ENCODE assay signal across 8 cellular contexts in genomic region chr22:33923660-33924246, GRCh38. TPM values are rescaled to one million over a fixed set of nuclear protein-coding genes. Genes with fewer than 3 reads are reported as not detected.
A peak's percentile ranks its signal among the peaks of the same experiment; 100 is the strongest.
DNase-seq lines count a peak whose midpoint lies in the region; ATAC-seq and TF ChIP-seq lines count a peak whose summit lies in the region.

No MANE protein-coding gene starts in this region.

- no peak overlapping the region for H2BK15ac ChIP-seq in mesenchymal stem cell (ENCODE audit: low read depth, poor library complexity, severe bottlenecking)

- H3K36me3 Mint-ChIP-seq in endodermal cell (ENCODE audit: low read depth): no peaks in the 10 kb centered on the region

- no peaks in the 10 kb centered on the region for H3K9me2 ChIP-seq in Karpas-422 (replicated peaks; ENCODE audit: insufficient read depth, low read length)

- H3K23ac ChIP-seq in mesenchymal stem cell (ENCODE audit: low read length in 2 of 2): no peak overlapping the region

- no peaks in the 10 kb centered on the region for H3K9me3 Mint-ChIP-seq in endodermal cell

- H3K4me3 ChIP-seq in Karpas-422 (ENCODE audit: low read length) (no peak overlapping the region), Peyer's patch (no peak overlapping the region), endodermal cell (ENCODE audit: low read length) (peak overlapping the region; percentile 90), mesenchymal stem cell (ENCODE audit: insufficient read depth in 1 of 2, low read depth in 1 of 2, low read length in 2 of 2) (peak overlapping the region in 1 of 2 experiments; percentile 86), uterus (no peak overlapping the region)

- no peak overlapping the region for H4K91ac ChIP-seq in mesenchymal stem cell (ENCODE audit: low read length)

- peaks cover 48% of the 10 kb centered on the region for H3K27me3 Mint-ChIP-seq in endodermal cell (ENCODE audit: insufficient read depth)

- H3K79me1 ChIP-seq in mesenchymal stem cell (replicated peaks; ENCODE audit: low read length, poor library complexity, severe bottlenecking): peaks cover 3% of the 10 kb centered on the region

- no peak overlapping the region for H3K4ac ChIP-seq in mesenchymal stem cell (ENCODE audit: low read depth in 1 of 2, low read length in 2 of 2)

- peaks cover 3% of the 10 kb centered on the region; the same call in 1 of the 2 replicates for H3K4me1 ChIP-seq in Karpas-422 (ENCODE audit: low read length)
- H3K4me1 ChIP-seq in Peyer's patch: peaks cover 0 to 12% (median 3%) of the 10 kb centered on the region in 4 donors
- peaks cover 7% of the 10 kb centered on the region for H3K4me1 ChIP-seq in endodermal cell (ENCODE audit: control insufficient read depth, insufficient read depth, low read length)
- H3K4me1 ChIP-seq in mesenchymal stem cell (ENCODE audit: control insufficient read depth, insufficient read depth, low read depth, low read length): peaks cover 20% of the 10 kb centered on the region
- no peaks in the 10 kb centered on the region for H3K4me1 ChIP-seq in uterus

- H2AFZ ChIP-seq in Karpas-422 (ENCODE audit: low read length) (no peak overlapping the region), mesenchymal stem cell (ENCODE audit: low read depth, low read length) (no peak overlapping the region)

- intact Hi-C loops in uterus (cut with DNase I; ENCODE audit: low total_unique reads): no loop called here

- H3K9ac ChIP-seq in Karpas-422 (ENCODE audit: low read length) (no peak overlapping the region), endodermal cell (ENCODE audit: extremely low read depth, low read length, poor library complexity, severe bottlenecking) (no peak overlapping the region), mesenchymal stem cell (ENCODE audit: low read length) (peak overlapping the region; percentile 86)

- no peak overlapping the region for H2BK120ac ChIP-seq in mesenchymal stem cell (ENCODE audit: low read depth, low read length)

- no peak for ATAC-seq in GM19467 (IDR thresholded peaks at IDR 0.05; ENCODE audit: unreplicated experiment)

- H3K36me3 ChIP-seq in Karpas-422 (ENCODE audit: insufficient read depth, low read length): no peaks in the 10 kb centered on the region
- H3K36me3 ChIP-seq in Peyer's patch: no peaks in the 10 kb centered on the region
- H3K36me3 ChIP-seq in endodermal cell (ENCODE audit: control insufficient read depth, insufficient read depth, low read length): no peaks in the 10 kb centered on the region
- H3K36me3 ChIP-seq in mesenchymal stem cell (ENCODE audit: control insufficient read depth in 1 of 2, insufficient read depth in 2 of 2, low read depth in 1 of 2, low read length in 2 of 2): no peaks in the 10 kb centered on the region
- H3K36me3 ChIP-seq in uterus: no peaks in the 10 kb centered on the region

- H3K9me3 ChIP-seq in Karpas-422 (ENCODE audit: low read length) (no peaks in the 10 kb centered on the region), Peyer's patch (no peaks in the 10 kb centered on the region), endodermal cell (ENCODE audit: control insufficient read depth, low read length) (no peaks in the 10 kb centered on the region), mesenchymal stem cell (ENCODE audit: control insufficient read depth, low read length) (no peaks in the 10 kb centered on the region), uterus (no peaks in the 10 kb centered on the region)

- H3K14ac ChIP-seq in mesenchymal stem cell (ENCODE audit: low read length in 2 of 2): no peak overlapping the region

- H2BK12ac ChIP-seq in mesenchymal stem cell (ENCODE audit: low read length in 2 of 2): no peak overlapping the region

- no peaks in the 10 kb centered on the region for H4K20me1 ChIP-seq in Karpas-422 (ENCODE audit: insufficient read depth, low read depth, low read length)

- H4K8ac ChIP-seq in mesenchymal stem cell (ENCODE audit: low read length): no peak overlapping the region

- peak overlapping the region; percentile 71 for H3K4me3 Mint-ChIP-seq in endodermal cell

- H2AK5ac ChIP-seq in mesenchymal stem cell (ENCODE audit: low read length, severe bottlenecking): no peak overlapping the region

- H3K18ac ChIP-seq in mesenchymal stem cell (ENCODE audit: low read depth in 1 of 2, low read length in 2 of 2): no peak overlapping the region

- DNase-seq in SKM-1 (lab: John Stamatoyannopoulos, UW; ENCODE audit: unreplicated experiment) (peak; percentile 17), SKM-1 treated with dmso at 0.1 percent for 144 hours (lab: John Stamatoyannopoulos, UW; ENCODE audit: unreplicated experiment) (no peak), Karpas-422 (peak; percentile 90), Peyer's patch (peak in 2 of 3 donors; percentile 64 to 86), endodermal cell (peak; percentile 85), mesenchymal stem cell (peak; percentile 73), uterus (peak; percentile 42 to 77)

- 55 to 58% methylated on average over 9 to 17 of the region's 17 CpGs for WGBS in endodermal cell (ENCODE audit: insufficient coverage in 1 of 2, insufficient read length in 1 of 2), 2 experiments
- WGBS in mesenchymal stem cell: 39% methylated on average over 11 of the region's 17 CpGs

- TF ChIP-seq CTCF in Peyer's patch (IDR thresholded peaks at IDR 0.05) (peak in 5 of 6 experiments; percentile 39 to 78 (median 74)), endodermal cell (conservative IDR thresholded peaks at IDR 0.05) (peak; percentile 92), uterus (IDR thresholded peaks at IDR 0.05) (peak; percentile 71 to 80 (median 76))

- H3K79me2 ChIP-seq in Karpas-422 (ENCODE audit: low read length): no peaks in the 10 kb centered on the region

- no peak overlapping the region for H2BK5ac ChIP-seq in mesenchymal stem cell (ENCODE audit: low read depth, low read length, poor library complexity, severe bottlenecking)

- H3K27ac ChIP-seq in Karpas-422 (ENCODE audit: low read length) (no peak overlapping the region), Peyer's patch (no peak overlapping the region), endodermal cell (ENCODE audit: low read depth, low read length) (no peak overlapping the region), mesenchymal stem cell (ENCODE audit: low read length, poor library complexity, severe bottlenecking) (no peak overlapping the region), uterus (peak overlapping the region in 1 of 2 donors; percentile 92)

- peaks cover 38% of the 10 kb centered on the region for H3K4me1 Mint-ChIP-seq in endodermal cell

- no peak overlapping the region for H3K4me2 ChIP-seq in Karpas-422 (ENCODE audit: low read depth, low read length, poor library complexity, severe bottlenecking)
- H3K4me2 ChIP-seq in mesenchymal stem cell (ENCODE audit: low read length, poor library complexity, severe bottlenecking): no peak overlapping the region

- H3K27me3 ChIP-seq in Karpas-422 (ENCODE audit: low read length) (no peaks in the 10 kb centered on the region), Peyer's patch (no peaks in the 10 kb centered on the region), endodermal cell (ENCODE audit: control insufficient read depth, insufficient read depth, low read length, poor library complexity, severe bottlenecking) (peaks cover 31% of the 10 kb centered on the region), mesenchymal stem cell (ENCODE audit: control insufficient read depth in 1 of 2, insufficient read depth in 1 of 2, low read length in 2 of 2) (peaks cover under 1 to 30% of the 10 kb centered on the region in 2 experiments), uterus (no peaks in the 10 kb centered on the region)

- no peak overlapping the region for H3K27ac Mint-ChIP-seq in endodermal cell

- TF ChIP-seq POLR2A in Peyer's patch (IDR thresholded peaks at IDR 0.05): no peak
- TF ChIP-seq POLR2A in uterus (IDR thresholded peaks at IDR 0.05): no peak

RNA-seq across cellular contexts. Expression of gene LARGE1, which starts 3.5 kb away (rescaled TPM):
- 0.15 and 1.0 TPM in 2 replicates for total RNA-seq in Karpas-422 (2014; rRNA removed; shearing (Covaris generic); ENCODE audit: low replicate concordance)
- total RNA-seq in Peyer's patch (100 to 1,000 TPM in 2 of 4 donors, 10 to 100 TPM in 2; 78.1 to 156 (median 104) TPM), endodermal cell (10 to 100 TPM; 17.5 to 24.3 TPM), uterus (10 to 100 TPM; 18.7 to 82.1 (median 39.2) TPM)
- 24.3 TPM for polyA plus RNA-seq in endodermal cell (2013, experiment 1 of 2)
- 24.5 TPM for polyA plus RNA-seq in endodermal cell (2013, experiment 2 of 2)
- polyA plus RNA-seq in mesenchymal stem cell (2013, experiment 1 of 2): 19.1 TPM
- 18.2 TPM for polyA plus RNA-seq in mesenchymal stem cell (2013, experiment 2 of 2)
